ENCODE assay signal across 23 cellular contexts in the genomic region with DNA sequence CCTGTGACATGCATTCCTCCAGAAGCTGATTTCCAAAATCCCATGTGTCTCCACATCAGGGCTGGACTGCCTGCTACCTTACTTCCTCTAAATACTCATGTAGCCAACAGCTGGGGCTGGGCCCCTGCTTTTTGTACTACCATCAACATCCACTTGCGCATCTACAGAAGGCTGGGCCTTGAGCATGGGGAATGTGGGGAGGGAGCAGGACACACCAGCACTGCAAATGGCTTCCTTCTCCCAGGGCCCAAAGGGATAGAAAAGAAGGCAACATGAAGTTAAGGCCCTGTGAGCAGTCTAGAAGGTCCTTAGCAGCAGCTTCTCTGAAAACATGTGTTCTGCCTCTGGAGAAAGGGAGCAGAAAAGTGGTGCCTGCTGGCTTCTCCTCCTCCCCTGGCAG. TPM values are rescaled to one million over a fixed set of nuclear protein-coding genes. Genes with fewer than 3 reads are reported as not detected.
DNase-seq lines count a peak whose midpoint lies in the region; ATAC-seq and TF ChIP-seq lines count a peak whose summit lies in the region.
"Had no signal": no experiment of that assay in that cellular context is flagged by ENCODE, and none has a peak within 500 bp of the region (broad histone marks: within the 10 kb centered on the region; RNA-seq: fewer than 3 reads in every experiment).

No MANE protein-coding gene starts in this region.

- no peaks in the 10 kb centered on the region for H3K27me3 Mint-ChIP-seq in activated T-cell treated with anti-CD3 and anti-CD28 coated beads, Interleukin-2, amount 50 U/mL, for 72 hours (ENCODE audit: low read depth)
- H3K27me3 Mint-ChIP-seq in stimulated activated naive B cell treated with anti-CD40 and anti-IgM and Interleukin-4, amounts not matched to agents 10 μg/mL and 1 μg/mL and 100 μg/mL, for 72 hours: no peaks in the 10 kb centered on the region

- H3K4me3 Mint-ChIP-seq in activated T-cell treated with anti-CD3 and anti-CD28 coated beads, Interleukin-2, amount 50 U/mL, for 72 hours: no peak overlapping the region
- H3K4me3 Mint-ChIP-seq in stimulated activated naive B cell treated with anti-CD40 and anti-IgM and Interleukin-4, amounts not matched to agents 10 μg/mL and 1 μg/mL and 100 μg/mL, for 72 hours: no peak overlapping the region

- ATAC-seq in activated T-cell treated with anti-CD3 and anti-CD28 coated beads, Interleukin-2, amount 50 U/mL, for 72 hours (replicated peaks in 1 of 2): no peak
- ATAC-seq in Panc1: no peak
- ATAC-seq in stimulated activated naive B cell treated with anti-CD40 and anti-IgM and Interleukin-4, amounts not matched to agents 10 μg/mL and 1 μg/mL and 100 μg/mL, for 72 hours (replicated peaks): no peak
- ATAC-seq in GM21619 (IDR thresholded peaks at IDR 0.05; ENCODE audit: unreplicated experiment): no peak
- ATAC-seq: lower lobe of right lung, upper lobe of right lung had no signal

- peak overlapping the region; percentile 76 for H3K27ac Mint-ChIP-seq in activated T-cell treated with anti-CD3 and anti-CD28 coated beads, Interleukin-2, amount 50 U/mL, for 72 hours
- H3K27ac Mint-ChIP-seq in stimulated activated naive B cell treated with anti-CD40 and anti-IgM and Interleukin-4, amounts not matched to agents 10 μg/mL and 1 μg/mL and 100 μg/mL, for 72 hours: peak overlapping the region; percentile 33

- intact Hi-C loops in Panc1 (cut with micrococcal nuclease; ENCODE audit: unreplicated experiment) (no loop called here), dorsolateral prefrontal cortex (cut with DNase I) (no loop called here)

- H3K36me3 ChIP-seq in Panc1 (ENCODE audit: control insufficient read depth, insufficient read depth, low read length): peaks cover 8% of the 10 kb centered on the region

- POLR2A ChIA-PET in Panc1 (lab: Charles Lee): no interaction called here

- H3K4me3 ChIP-seq in Panc1 (ENCODE audit: low read depth in 2 of 2, low read length in 2 of 2): no peak overlapping the region
- H3K4me3 ChIP-seq in dorsolateral prefrontal cortex: no peak overlapping the region
- H3K4me3 ChIP-seq: lower lobe of right lung, psoas muscle, upper lobe of right lung had no signal

- no peaks in the 10 kb centered on the region for H3K9me3 Mint-ChIP-seq in activated T-cell treated with anti-CD3 and anti-CD28 coated beads, Interleukin-2, amount 50 U/mL, for 72 hours
- H3K9me3 Mint-ChIP-seq in stimulated activated naive B cell treated with anti-CD40 and anti-IgM and Interleukin-4, amounts not matched to agents 10 μg/mL and 1 μg/mL and 100 μg/mL, for 72 hours: no peaks in the 10 kb centered on the region

- H3K4me1 ChIP-seq in Panc1 (ENCODE audit: control insufficient read depth, insufficient read depth, low read length): no peaks in the 10 kb centered on the region
- H3K4me1 ChIP-seq: lower lobe of right lung, upper lobe of right lung had no signal

- CTCF ChIA-PET in Panc1 (lab: Charles Lee): no interaction called here

- H3K27me3 ChIP-seq in Panc1 (ENCODE audit: control insufficient read depth, insufficient read depth, low read length) (no peaks in the 10 kb centered on the region), dorsolateral prefrontal cortex (no peaks in the 10 kb centered on the region)
- H3K27me3 ChIP-seq: upper lobe of right lung had no signal

- H3K4me1 Mint-ChIP-seq in activated T-cell treated with anti-CD3 and anti-CD28 coated beads, Interleukin-2, amount 50 U/mL, for 72 hours (ENCODE audit: low read depth): no peaks in the 10 kb centered on the region
- peaks cover 10 to 15% of the 10 kb centered on the region in 2 donors for H3K4me1 Mint-ChIP-seq in stimulated activated naive B cell treated with anti-CD40 and anti-IgM and Interleukin-4, amounts not matched to agents 10 μg/mL and 1 μg/mL and 100 μg/mL, for 72 hours

- no peak overlapping the region for H3K27ac ChIP-seq in Panc1 (ENCODE audit: low read length)
- H3K27ac ChIP-seq in dorsolateral prefrontal cortex: peak overlapping the region in 53 of 59 donors; percentile 2 to 83 (median 64)
- H3K27ac ChIP-seq: lower lobe of right lung, psoas muscle, upper lobe of right lung, WERI-Rb-1 had no signal

- no peak for DNase-seq in activated T-cell treated with anti-CD3 and anti-CD28 coated beads, Interleukin-2, amount 50 U/mL, for 72 hours
- DNase-seq in activated T-cell treated with anti-CD3 and anti-CD28 coated beads for 4 hours (no peak), Panc1 (ENCODE audit: low read depth, low spot score) (no peak), dorsolateral prefrontal cortex (no peak), hypothalamus (lab: John Stamatoyannopoulos, UW) (no peak)
- DNase-seq in stimulated activated naive B cell treated with anti-CD40 and anti-IgM and Interleukin-4, amounts not matched to agents 10 μg/mL and 1 μg/mL and 100 μg/mL, for 72 hours: no peak
- no peak for DNase-seq in activated CD4-positive, alpha-beta T cell treated with anti-CD3 and anti-CD28 coated beads, Interleukin-2, amount 50 U/mL, for 4 hours
- DNase-seq: activated CD4-positive, alpha-beta T cell treated with anti-CD3 and anti-CD28 coated beads, Interleukin-2, amount 50 U/mL, for 1 hour; activated naive CD4-positive, alpha-beta T cell treated with anti-CD3 and anti-CD28 coated beads, Interleukin-2, amount 50 U/mL, for 16 hours; cerebellar nuclear complex; HCEC 1CT; lower lobe of right lung; NCI-H1417; NCI-H2081 treated with DMSO at 0.1 percent for 48 hours; NCI-H774; psoas muscle; SK-N-SH; stimulated activated CD8-positive, alpha-beta memory T cell treated with anti-CD3 and anti-CD28 coated beads, Interleukin-4, amount 100 ng/mL, for 48 hours; upper lobe of right lung; WERI-Rb-1 had no signal

- in situ Hi-C loops in Panc1 (cut with HindIII; ENCODE audit: low pct_unique_long_range_greater_than_20kb, low sequenced_read_pairs): no loop called here

- no peaks in the 10 kb centered on the region for H3K9me3 ChIP-seq in Panc1 (ENCODE audit: control insufficient read depth, insufficient read depth, low read depth, low read length)
- H3K9me3 ChIP-seq: lower lobe of right lung, psoas muscle, SK-N-SH, upper lobe of right lung had no signal

- BruUV-seq in Panc1 (replicated peaks; lab: Mats Ljungman, UMichigan): TSS peak; percentile 49

- TF ChIP-seq CTCF in Panc1 (IDR thresholded peaks at IDR 0.05) (no peak), dorsolateral prefrontal cortex (IDR thresholded peaks at IDR 0.05 in 54 of 56, conservative IDR thresholded peaks at IDR 0.05 in 2 of 56; ENCODE audit: low read depth in 1 of 56, partially characterized antibody in 56 of 56) (no peak)

- peaks cover 7 to 19% of the 10 kb centered on the region in 2 donors for H3K36me3 Mint-ChIP-seq in activated T-cell treated with anti-CD3 and anti-CD28 coated beads, Interleukin-2, amount 50 U/mL, for 72 hours (ENCODE audit: insufficient read depth in 2 of 2)
- peaks cover 48 to 55% of the 10 kb centered on the region in 2 donors for H3K36me3 Mint-ChIP-seq in stimulated activated naive B cell treated with anti-CD40 and anti-IgM and Interleukin-4, amounts not matched to agents 10 μg/mL and 1 μg/mL and 100 μg/mL, for 72 hours

RNA-seq across cellular contexts. Expression of a gene that starts 27.2 kb away (rescaled TPM):
- total RNA-seq in activated T-cell treated with anti-CD3 and anti-CD28 coated beads, Interleukin-2, amount 50 U/mL, for 72 hours: 10 to 100 TPM; 31.2 to 32.4 TPM
- 19.4 TPM for total RNA-seq in Panc1 (2021; ENCODE audit: unreplicated experiment)
- 20.6 TPM for polyA plus RNA-seq in Panc1 (2012; ENCODE audit: insufficient read length)
- total RNA-seq in dorsolateral prefrontal cortex: 10 to 100 TPM; 24.4 to 47.5 (median 34.3) TPM

RNA-seq across cellular contexts. Expression of a gene that starts 38.8 kb away (rescaled TPM):
- total RNA-seq in activated T-cell treated with anti-CD3 and anti-CD28 coated beads, Interleukin-2, amount 50 U/mL, for 72 hours: not detected
- not detected for total RNA-seq in Panc1 (2021; ENCODE audit: unreplicated experiment)
- 0.24 TPM for polyA plus RNA-seq in Panc1 (2012; ENCODE audit: insufficient read length)
- total RNA-seq in dorsolateral prefrontal cortex: 1 to 10 TPM in 105 of 120 experiments, under 1 TPM in 9, not detected in 6; 0.69 to 9.3 (median 2.4) TPM
- total RNA-seq: lower lobe of right lung, skeletal muscle tissue, upper lobe of right lung had no signal
- polyA plus RNA-seq: BJ, SK-N-SH had no signal
